Comparison of ENCODE assay signal across 8 cellular contexts in the genomic region with DNA sequence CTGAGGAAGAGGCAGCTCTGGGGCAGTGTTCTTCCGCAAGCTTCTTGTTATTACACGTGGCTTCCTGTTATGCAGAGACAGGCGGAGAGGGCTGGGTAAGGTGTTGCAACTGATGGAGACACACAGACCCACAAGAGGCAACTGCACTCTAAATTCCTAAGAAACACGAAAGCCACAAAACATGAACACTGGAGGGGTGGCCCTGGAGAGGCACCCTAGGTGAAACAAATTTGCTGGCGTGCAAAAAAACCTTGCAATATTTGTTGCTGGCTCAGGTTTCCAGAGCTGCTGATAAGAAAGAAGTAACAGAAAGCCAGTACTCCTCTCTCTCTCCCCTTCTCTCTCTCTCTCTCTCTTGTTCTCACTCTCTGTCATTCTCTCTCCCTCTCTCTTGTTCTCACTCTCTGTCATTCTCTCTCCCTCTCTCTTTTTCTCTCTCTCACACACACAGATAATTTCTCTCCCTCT. TPM values are rescaled to one million over a fixed set of nuclear protein-coding genes. Genes with fewer than 3 reads are reported as not detected.
DNase-seq lines count a peak whose midpoint lies in the region; ATAC-seq and TF ChIP-seq lines count a peak whose summit lies in the region.

No MANE protein-coding gene starts in this region.

- TF ChIP-seq POLR2A in stomach (IDR thresholded peaks at IDR 0.05), result no peak

- peak; percentile 81 for DNase-seq in NOMO-1 treated with dmso at 0.1 percent for 144 hours (lab: John Stamatoyannopoulos, UW; ENCODE audit: unreplicated experiment)
- peak; percentile 63 for DNase-seq in activated naive CD4-positive, alpha-beta T cell treated with Interleukin-2 at 50 U/mL for 16 hours
- peak; percentile 37 to 60 for DNase-seq in left colon
- peak; percentile 48 for DNase-seq in stomach
- DNase-seq in SW480 (ENCODE audit: low spot score), result no peak
- no peak for DNase-seq in NCI-H128 (lab: John Stamatoyannopoulos, UW; ENCODE audit: unreplicated experiment)
- DNase-seq in GM13976 (ENCODE audit: low spot score), result no peak

- H3K27ac ChIP-seq in stomach, result peak overlapping the region in 4 of 5 donors; percentile 60 to 80 (median 72)

- TF ChIP-seq EP300 in stomach (IDR thresholded peaks at IDR 0.05), result no peak

- in situ Hi-C loops in GM13976 (cut with MboI; ENCODE audit: low sequenced_read_pairs, unreplicated experiment), result no loop called here

- peaks cover 12 to 90% (median 36%) of the 10 kb centered on the region in 4 donors for H3K4me1 ChIP-seq in stomach

- 14 to 33% (median 23%) methylated on average over 5 of the region's 5 CpGs for WGBS in stomach, 5 donors

- H3K9me3 ChIP-seq in stomach, result no peaks in the 10 kb centered on the region

- TF ChIP-seq CTCF in stomach (IDR thresholded peaks at IDR 0.05) (no peak), GM13976 (IDR thresholded peaks at IDR 0.05; ENCODE audit: borderline replicate concordance, control extremely low read depth, extremely low read depth, insufficient read depth, missing control alignments) (no peak)

- no peaks in the 10 kb centered on the region for H3K27me3 ChIP-seq in stomach

- ATAC-seq in GM19324 (IDR thresholded peaks at IDR 0.05; ENCODE audit: low FRiP score, unreplicated experiment) (peak; percentile 47), left colon (peak; percentile 58)

- no peaks in the 10 kb centered on the region for H3K36me3 ChIP-seq in stomach

- no peak overlapping the region for H3K4me3 ChIP-seq in stomach

- intact Hi-C loops in left colon (cut with DNase I, micrococcal nuclease), result no loop called here
- intact Hi-C loops in stomach (cut with DNase I; ENCODE audit: low total_unique reads), result no loop called here

RNA-seq across cellular contexts. Expression of a gene that starts 31.8 kb away (rescaled TPM):
- 1 to 10 TPM; 3.7 to 7.0 TPM for total RNA-seq in left colon
- total RNA-seq in stomach, result 10 to 100 TPM in 2 of 5 donors, 1 to 10 TPM in 1, under 1 TPM in 1, not detected in 1; 0.29 to 17.1 (median 8.7) TPM
- 1 to 10 TPM; 3.6 to 6.3 (median 4.0) TPM for polyA plus RNA-seq in stomach

Comparison
In these comparisons a context has a peak if more than half of its experiments do, and no peak if none do; other contexts are left out.
1. DNase-seq: peak in NOMO-1 treated with dmso at 0.1 percent for 144 hours (single experiment), activated naive CD4-positive, alpha-beta T cell treated with Interleukin-2 at 50 U/mL for 16 hours (single experiment), left colon (2 of 2) and stomach (single experiment); none in SW480 (single experiment), NCI-H128 (single experiment) and GM13976 (single experiment).